ENCODE assay signal across 29 cellular contexts in genomic region chr16:81586976-81587625, GRCh38.
DNase-seq lines count a peak whose midpoint lies in the region; ATAC-seq, FAIRE-seq and TF ChIP-seq lines count a peak whose summit lies in the region.
"Had no signal": no experiment of that assay in that cellular context is flagged by ENCODE, and none has a peak within 500 bp of the region (broad histone marks: within the 10 kb centered on the region; RNA-seq: fewer than 3 reads in every experiment).

No MANE protein-coding gene starts in this region.

- intact Hi-C loops in PC-3 (cut with micrococcal nuclease), result no loop called here
- intact Hi-C loops in right lobe of liver (cut with DNase I), result no loop called here

- no peaks in the 10 kb centered on the region for H3K9me3 ChIP-seq in A549
- no peaks in the 10 kb centered on the region for H3K9me3 ChIP-seq in PC-3 (ENCODE audit: low read length)
- H3K9me3 ChIP-seq in right lobe of liver, result no peaks in the 10 kb centered on the region
- H3K9me3 ChIP-seq in neural progenitor cell (ENCODE audit: low read depth), result no peaks in the 10 kb centered on the region
- H3K9me3 ChIP-seq: esophagus muscularis mucosa, gastrocnemius medialis, uterus had no signal

- CTCF ChIA-PET in A549 (lab: Yijun Ruan, JAX), result interaction anchor here (1.3 to 3.0 kb wide), 2 partner anchors 11 to 32 kb away, joined by 4 to 13 read pairs; no protein-coding TSS in a partner anchor
- CTCF ChIA-PET in PC-3 (lab: Charles Lee), result no interaction called here

- 80% methylated on average over 11 of the region's 11 CpGs for WGBS in A549 (ENCODE audit: missing lambda C conversion rate)
- WGBS in right lobe of liver (ENCODE audit: insufficient coverage, low coverage, low lambda C conversion rate, missing lambda C conversion rate), result 79% methylated on average over 6 of the region's 11 CpGs

- POLR2A ChIA-PET in A549 (lab: Yijun Ruan, JAX) (interaction anchor here (0.8 kb wide), 1 partner anchor 19 kb away, joined by 4 read pairs; no protein-coding TSS in a partner anchor), PC-3 (lab: Charles Lee; ENCODE audit: unreplicated experiment) (no interaction called here)

- peak overlapping the region; percentile 91 to 92; a peak in 5 of 6 replicates for H3K27ac ChIP-seq in A549
- H3K27ac ChIP-seq in PC-3 (ENCODE audit: low read length), result peak overlapping the region; percentile 95
- H3K27ac ChIP-seq in right lobe of liver, result no peak overlapping the region
- no peak overlapping the region for H3K27ac ChIP-seq in neural progenitor cell
- H3K27ac ChIP-seq: esophagus muscularis mucosa, gastrocnemius medialis, HL-60, uterus had no signal

- H3K4me3 Mint-ChIP-seq in central memory CD8-positive, alpha-beta T cell, result no peak overlapping the region
- H3K4me3 Mint-ChIP-seq in neural progenitor cell, result no peak overlapping the region
- H3K4me3 Mint-ChIP-seq: activated naive CD8-positive, alpha-beta T cell treated with anti-CD3 and anti-CD28 coated beads, Interleukin-2, amount 10 ng/mL, durations not matched to agents 7 days and 5 days; B cell had no signal

- TF ChIP-seq POLR2A in A549 (IDR thresholded peaks at IDR 0.05; ENCODE audit: low read length), result no peak
- no peak for TF ChIP-seq POLR2A in right lobe of liver (IDR thresholded peaks at IDR 0.05)

- ATAC-seq in A549, result no peak
- ATAC-seq in PC-3, result 0 out of 2 replicates have a peak, but pooled peaks have one; percentile 8
- ATAC-seq in central memory CD8-positive, alpha-beta T cell (replicated peaks; ENCODE audit: extremely low read depth, poor library complexity, severe bottlenecking), result no peak
- peak in 3 of 4 donors; percentile 41 to 71 (median 48) for ATAC-seq in right lobe of liver
- no peak for ATAC-seq in GM18520 (IDR thresholded peaks at IDR 0.05; ENCODE audit: unreplicated experiment)
- ATAC-seq in HG03432 (IDR thresholded peaks at IDR 0.05; ENCODE audit: unreplicated experiment), result no peak
- ATAC-seq: gastrocnemius medialis had no signal

- H3K4me1 Mint-ChIP-seq in central memory CD8-positive, alpha-beta T cell, result peaks cover 60% of the 10 kb centered on the region
- peaks cover 44% of the 10 kb centered on the region for H3K4me1 Mint-ChIP-seq in neural progenitor cell

- TF ChIP-seq RAD21 in A549 (conservative IDR thresholded peaks at IDR 0.05 in 1 of 2, IDR thresholded peaks at IDR 0.05 in 1 of 2), result no peak

- DNase-seq in A549 (ENCODE audit: low read depth in 1 of 2, low spot score in 1 of 2) (no peak), PC-3 (no peak), right lobe of liver (no peak), KG1 (lab: John Stamatoyannopoulos, UW) (no peak), neural progenitor cell (ENCODE audit: low spot score) (no peak)
- DNase-seq in central memory CD8-positive, alpha-beta T cell (ENCODE audit: low spot score in 2 of 2), result no peak
- DNase-seq: activated CD4-positive, alpha-beta T cell treated with anti-CD3 and anti-CD28 coated beads, Interleukin-2, amount 50 U/mL, for 48 hours; activated CD8-positive, alpha-beta memory T cell treated with anti-CD3 and anti-CD28 coated beads, Interleukin-2, amount 50 U/mL, for 4 hours; activated effector memory CD4-positive, alpha-beta T cell treated with Interleukin-2 at 50 U/mL for 16 hours; activated naive CD8-positive, alpha-beta T cell treated with anti-CD3 and anti-CD28 coated beads, Interleukin-2, amount 10 ng/mL, durations not matched to agents 7 days and 5 days; DMS79; effector memory CD4-positive, alpha-beta T cell; gastrocnemius medialis; NCI-H1105; NCI-H2029 treated with DMSO at 0.1 percent for 48 hours; NCI-H82; occipital lobe; Right ventricle myocardium superior; small intestine; stimulated activated CD4-positive, alpha-beta T cell treated with anti-CD3 and anti-CD28 coated beads, Interleukin-2, amount 100 ng/mL, for 24 hours; SW 1271; uterus had no signal

- H3K4me2 ChIP-seq in A549 (peak overlapping the region; percentile 80; the same call in 2 of the 3 replicates), PC-3 (ENCODE audit: low read length) (peak overlapping the region; percentile 38), neural progenitor cell (no peak overlapping the region)

- peaks cover 91% of the 10 kb centered on the region for H3K79me2 ChIP-seq in PC-3 (ENCODE audit: low read length)
- peaks cover 19% of the 10 kb centered on the region for H3K79me2 ChIP-seq in neural progenitor cell (ENCODE audit: low read depth)

- FAIRE-seq in A549 (lab: Jason Lieb, UNC), result no peak
- FAIRE-seq: A204.1, keratinocyte, small intestine had no signal

- no peaks in the 10 kb centered on the region for H3K9me2 ChIP-seq in PC-3 (replicated peaks; ENCODE audit: low read length)

- peaks cover 3% of the 10 kb centered on the region for H3K36me3 Mint-ChIP-seq in central memory CD8-positive, alpha-beta T cell (ENCODE audit: insufficient read depth)
- H3K36me3 Mint-ChIP-seq in neural progenitor cell, result peaks cover 17% of the 10 kb centered on the region

- H3K27ac Mint-ChIP-seq in central memory CD8-positive, alpha-beta T cell (ENCODE audit: low read depth), result peak overlapping the region; percentile 65
- H3K27ac Mint-ChIP-seq in neural progenitor cell, result no peak overlapping the region
- H3K27ac Mint-ChIP-seq: activated naive CD8-positive, alpha-beta T cell treated with anti-CD3 and anti-CD28 coated beads, Interleukin-2, amount 10 ng/mL, durations not matched to agents 7 days and 5 days; B cell had no signal

- no peaks in the 10 kb centered on the region for H3K9me3 Mint-ChIP-seq in central memory CD8-positive, alpha-beta T cell
- H3K9me3 Mint-ChIP-seq in neural progenitor cell, result no peaks in the 10 kb centered on the region
- H3K9me3 Mint-ChIP-seq: activated naive CD8-positive, alpha-beta T cell treated with anti-CD3 and anti-CD28 coated beads, Interleukin-2, amount 10 ng/mL, durations not matched to agents 7 days and 5 days had no signal

- H3K27me3 ChIP-seq in PC-3 (ENCODE audit: low read length) (no peaks in the 10 kb centered on the region), right lobe of liver (no peaks in the 10 kb centered on the region), neural progenitor cell (no peaks in the 10 kb centered on the region)
- H3K27me3 ChIP-seq: esophagus muscularis mucosa, gastrocnemius medialis, uterus had no signal

- H3K36me3 ChIP-seq in PC-3 (ENCODE audit: low read depth, low read length) (peaks cover 18% of the 10 kb centered on the region), right lobe of liver (no peaks in the 10 kb centered on the region), neural progenitor cell (no peaks in the 10 kb centered on the region)
- H3K36me3 ChIP-seq: esophagus muscularis mucosa, gastrocnemius medialis, uterus had no signal

- no TSS peak for BruUV-seq in PC-3 (replicated peaks; lab: Mats Ljungman, UMichigan)

- no peak overlapping the region for H3K4me3 ChIP-seq in A549
- H3K4me3 ChIP-seq in PC-3 (ENCODE audit: low read length), result no peak overlapping the region
- H3K4me3 ChIP-seq in right lobe of liver, result no peak overlapping the region
- H3K4me3 ChIP-seq in neural progenitor cell, result no peak overlapping the region
- H3K4me3 ChIP-seq: esophagus muscularis mucosa, gastrocnemius medialis, uterus had no signal

- H3F3A ChIP-seq in PC-3 (ENCODE audit: low read length, unreplicated experiment) (no peaks in the 10 kb centered on the region), neural progenitor cell (ENCODE audit: low read depth) (no peaks in the 10 kb centered on the region)

- H3K4me1 ChIP-seq in A549 (peaks cover 66% of the 10 kb centered on the region), PC-3 (ENCODE audit: insufficient read depth, low read length) (peaks cover 55% of the 10 kb centered on the region), right lobe of liver (peaks cover 0 to 20% (median 6%) of the 10 kb centered on the region in 4 donors), neural progenitor cell (peaks cover 9% of the 10 kb centered on the region)
- H3K4me1 ChIP-seq: gastrocnemius medialis, uterus had no signal

- H4K20me1 ChIP-seq in PC-3 (ENCODE audit: low read length) (no peaks in the 10 kb centered on the region), neural progenitor cell (ENCODE audit: low read depth) (peaks cover 77% of the 10 kb centered on the region)

- no peak overlapping the region for H2AFZ ChIP-seq in PC-3 (ENCODE audit: low read length)
- H2AFZ ChIP-seq in neural progenitor cell (replicated peaks), result no peak overlapping the region

- no peak for TF ChIP-seq EP300 in A549 (IDR thresholded peaks at IDR 0.05)

- H3K9ac ChIP-seq in PC-3 (ENCODE audit: low read length) (peak overlapping the region; percentile 44; the same call in 1 of the 2 replicates), neural progenitor cell (no peak overlapping the region)

- TF ChIP-seq CTCF in A549 (IDR thresholded peaks at IDR 0.05) (no peak), PC-3 (conservative IDR thresholded peaks at IDR 0.05; ENCODE audit: low read depth, low read length) (no peak), right lobe of liver (IDR thresholded peaks at IDR 0.05) (no peak), neural progenitor cell (IDR thresholded peaks at IDR 0.05) (no peak)

- H3K27me3 Mint-ChIP-seq in central memory CD8-positive, alpha-beta T cell, result no peaks in the 10 kb centered on the region
- peaks cover 3% of the 10 kb centered on the region for H3K27me3 Mint-ChIP-seq in neural progenitor cell (ENCODE audit: insufficient read depth, low read depth)
- H3K27me3 Mint-ChIP-seq: activated naive CD8-positive, alpha-beta T cell treated with anti-CD3 and anti-CD28 coated beads, Interleukin-2, amount 10 ng/mL, durations not matched to agents 7 days and 5 days; B cell had no signal

TF ChIP-seq in A549, 52 proteins besides CTCF, POLR2A, EP300 and RAD21 (continues in another document):
- TF ChIP-seq HDAC2 (IDR thresholded peaks at IDR 0.05) (no peak), TFCP2L1 (CRISPR knock-in tag; IDR thresholded peaks at IDR 0.05) (no peak), RCOR1 (IDR thresholded peaks at IDR 0.05; ENCODE audit: low read depth, low read length) (no peak), GATA3 (IDR thresholded peaks at IDR 0.05; ENCODE audit: borderline replicate concordance) (no peak), CBX8 (IDR thresholded peaks at IDR 0.05) (no peak), NFE2L2 (conservative IDR thresholded peaks at IDR 0.05; ENCODE audit: low read length) (no peak), CEBPB (IDR thresholded peaks at IDR 0.05) (no peak), RARB (CRISPR knock-in tag; IDR thresholded peaks at IDR 0.05) (no peak), ELK1 (IDR thresholded peaks at IDR 0.05; ENCODE audit: low read depth, low read length) (no peak)

Comparison
In these comparisons a context has a peak if more than half of its experiments do, and no peak if none do; other contexts are left out.
1. ATAC-seq: peak in PC-3 (single experiment) and right lobe of liver (3 of 4); none in A549 (0 of 2), central memory CD8-positive, alpha-beta T cell (single experiment), GM18520 (single experiment) and HG03432 (single experiment).
2. H3K27ac ChIP-seq: peak in A549 (2 of 2) and PC-3 (single experiment); none in right lobe of liver (0 of 3) and neural progenitor cell (single experiment).